Comparison of ENCODE assay signal across 14 cellular contexts in genomic region chr10:17138450-17139062, GRCh38.
"Had no signal": no experiment of that assay in that cellular context is flagged by ENCODE, and none has a peak within 500 bp of the region (broad histone marks: within the 10 kb centered on the region; RNA-seq: fewer than 3 reads in every experiment).

No MANE protein-coding gene starts in this region.

- H3K27me3 ChIP-seq: cardiac muscle cell, esophagus muscularis mucosa, foreskin keratinocyte, pancreas, stomach had no signal

- H3K27ac ChIP-seq: cardiac muscle cell, esophagus muscularis mucosa, foreskin keratinocyte, pancreas, stomach, thoracic aorta had no signal

- H3K4me1 ChIP-seq: esophagus muscularis mucosa, foreskin keratinocyte, pancreas, stomach had no signal

- DNase-seq: activated CD4-positive, alpha-beta T cell treated with anti-CD3 and anti-CD28 coated beads, Interleukin-2, amount 50 U/mL, for 4 hours; activated naive CD4-positive, alpha-beta T cell treated with anti-CD3 and anti-CD28 coated beads for 36 hours; activated naive CD8-positive, alpha-beta T cell treated with anti-CD3 and anti-CD28 coated beads, Interleukin-2, amount 50 U/mL, for 24 hours; foreskin keratinocyte; left cardiac atrium; naive thymus-derived CD4-positive, alpha-beta T cell; pancreas; stimulated activated CD4-positive, alpha-beta T cell treated with anti-CD3 and anti-CD28 coated beads, Interleukin-12 subunit alpha, Interleukin-12 subunit beta, amount 100 ng/mL, for 4 hours; stimulated activated CD4-positive, alpha-beta T cell treated with anti-CD3 and anti-CD28 coated beads, Interleukin-2, amount 100 ng/mL, for 24 hours; stomach had no signal

- H3K9me3 ChIP-seq: esophagus muscularis mucosa, pancreas, stomach, thoracic aorta had no signal

- H3K4me3 ChIP-seq: cardiac muscle cell, esophagus muscularis mucosa, pancreas, stomach, thoracic aorta had no signal

- FAIRE-seq: astrocyte, pancreas had no signal

- H3K36me3 ChIP-seq: cardiac muscle cell, esophagus muscularis mucosa, pancreas, stomach, thoracic aorta had no signal
